Comparison of ENCODE assay signal across 8 cellular contexts in genomic region chr18:46555724-46556123, GRCh38.
DNase-seq lines count a peak whose midpoint lies in the region; ATAC-seq, FAIRE-seq and TF ChIP-seq lines count a peak whose summit lies in the region.

No MANE protein-coding gene starts in this region.

- H3K4me3 ChIP-seq in SJCRH30: no peak overlapping the region
- H3K4me3 ChIP-seq in right cardiac atrium (ENCODE audit: low read length): no peak overlapping the region
- no peak overlapping the region for H3K4me3 ChIP-seq in upper lobe of right lung

- H3K27me3 ChIP-seq in SJCRH30 (no peaks in the 10 kb centered on the region), right cardiac atrium (ENCODE audit: control insufficient read depth, insufficient read depth) (no peaks in the 10 kb centered on the region), upper lobe of right lung (no peaks in the 10 kb centered on the region)

- no peak for FAIRE-seq in GM19239 (lab: Jason Lieb, UNC)
- no peak for FAIRE-seq in RCC 7860 (lab: Jason Lieb, UNC)

- 62% methylated on average over 4 of the region's 4 CpGs for WGBS in right cardiac atrium

- DNase-seq in CD1c-positive myeloid dendritic cell (ENCODE audit: extremely low spot score) (peak; percentile 1), GM19239 (ENCODE audit: insufficient read length, low spot score) (peak; percentile 41), SJCRH30 (peak; percentile 20 to 41), right cardiac atrium (peak in 1 of 3 donors; percentile 65), upper lobe of right lung (no peak), SW 1271 (lab: John Stamatoyannopoulos, UW) (no peak), RCC 7860 (ENCODE audit: low spot score) (no peak)
- no peak for DNase-seq in activated CD4-positive, CD25-positive, alpha-beta regulatory T cell treated with anti-CD3 and anti-CD28 coated beads, Interleukin-2, amount 50 U/mL, for 72 hours

- H3K27ac ChIP-seq in SJCRH30 (no peak overlapping the region), right cardiac atrium (ENCODE audit: low read length) (no peak overlapping the region), upper lobe of right lung (no peak overlapping the region)

- H3K9me3 ChIP-seq in SJCRH30 (replicated peaks) (no peaks in the 10 kb centered on the region), right cardiac atrium (ENCODE audit: control insufficient read depth, low read length) (no peaks in the 10 kb centered on the region), upper lobe of right lung (no peaks in the 10 kb centered on the region)

- H3K36me3 ChIP-seq in SJCRH30 (no peaks in the 10 kb centered on the region), upper lobe of right lung (no peaks in the 10 kb centered on the region)

- peak; percentile 46 for TF ChIP-seq CTCF in upper lobe of right lung (IDR thresholded peaks at IDR 0.05)

- peak; percentile 61 to 76 for ATAC-seq in right cardiac atrium
- ATAC-seq in upper lobe of right lung: peak; percentile 62

- H3K4me1 ChIP-seq in SJCRH30: no peaks in the 10 kb centered on the region
- no peaks in the 10 kb centered on the region for H3K4me1 ChIP-seq in right cardiac atrium (ENCODE audit: control insufficient read depth, insufficient read depth, low read length)
- no peaks in the 10 kb centered on the region for H3K4me1 ChIP-seq in upper lobe of right lung

- intact Hi-C loops in right cardiac atrium (cut with DNase I): loop anchor here in 3 of 4 donors (2.0 to 10.0 kb wide), 3 partner anchors 99 to 103 kb away; partner anchors contain the start of gene LOXHD1 (in 2 of the 3)
- intact Hi-C loops in upper lobe of right lung (cut with DNase I): no loop called here

Comparison
In these comparisons a context has a peak if more than half of its experiments do, and no peak if none do; other contexts are left out.
1. DNase-seq: peak in CD1c-positive myeloid dendritic cell (single experiment), GM19239 (single experiment) and SJCRH30 (2 of 2); none in upper lobe of right lung (single experiment), activated CD4-positive, CD25-positive, alpha-beta regulatory T cell treated with anti-CD3 and anti-CD28 coated beads, Interleukin-2, amount 50 U/mL, for 72 hours (single experiment), SW 1271 (0 of 2) and RCC 7860 (single experiment).